ENCODE assay signal across 7 cellular contexts in genomic region chr9:99445377-99445891, GRCh38.
DNase-seq lines count a peak whose midpoint lies in the region; ATAC-seq and TF ChIP-seq lines count a peak whose summit lies in the region.

No MANE protein-coding gene starts in this region.

- H3K4me1 ChIP-seq in body of pancreas = no peaks in the 10 kb centered on the region
- H3K4me1 ChIP-seq in right cardiac atrium (ENCODE audit: control insufficient read depth, insufficient read depth, low read length) = peaks cover 7% of the 10 kb centered on the region
- H3K4me1 ChIP-seq in tibial artery = peaks cover 0 to 21% (median 8%) of the 10 kb centered on the region in 4 donors

- no peaks in the 10 kb centered on the region for H3K36me3 ChIP-seq in body of pancreas (replicated peaks in 1 of 2; ENCODE audit: insufficient read depth in 1 of 2, low read depth in 2 of 2)
- H3K36me3 ChIP-seq in tibial artery = no peaks in the 10 kb centered on the region

- no peak overlapping the region for H3K27ac ChIP-seq in body of pancreas
- H3K27ac ChIP-seq in right cardiac atrium (ENCODE audit: low read length) = peak overlapping the region; percentile 70
- peak overlapping the region; percentile 29 to 53 for H3K27ac ChIP-seq in tibial artery

- DNase-seq in HK-2 (ENCODE audit: unreplicated experiment) (peak; percentile 34), body of pancreas (peak in 1 of 4 donors; percentile 9), right cardiac atrium (peak; percentile 77 to 85 (median 82)), tibial artery (peak; percentile 82 to 83), RPMI8226 (no peak), NCI-H2107 (lab: John Stamatoyannopoulos, UW) (no peak)
- no peak for DNase-seq in stimulated activated CD8-positive, alpha-beta memory T cell treated with anti-CD3 and anti-CD28 coated beads, Interleukin-4, amount 100 ng/mL, for 48 hours

- TF ChIP-seq POLR2A in body of pancreas (IDR thresholded peaks at IDR 0.05) = no peak

- H3K4me3 ChIP-seq in body of pancreas = no peak overlapping the region
- H3K4me3 ChIP-seq in right cardiac atrium (ENCODE audit: low read length) = no peak overlapping the region
- H3K4me3 ChIP-seq in tibial artery = no peak overlapping the region

- intact Hi-C loops in body of pancreas (cut with DNase I) = no loop called here
- intact Hi-C loops in right cardiac atrium (cut with DNase I) = no loop called here
- intact Hi-C loops in tibial artery (cut with DNase I; ENCODE audit: low total_unique reads) = no loop called here

- TF ChIP-seq CTCF in body of pancreas (IDR thresholded peaks at IDR 0.05) (no peak), tibial artery (IDR thresholded peaks at IDR 0.05) (no peak)

- 62 to 67% methylated on average over 4 of the region's 4 CpGs for WGBS in body of pancreas, 2 donors
- WGBS in right cardiac atrium = 37% methylated on average over 4 of the region's 4 CpGs

- ATAC-seq in body of pancreas (peak; percentile 27), right cardiac atrium (peak; percentile 96 to 98)

- no peaks in the 10 kb centered on the region for H3K27me3 ChIP-seq in body of pancreas
- no peaks in the 10 kb centered on the region for H3K27me3 ChIP-seq in right cardiac atrium (ENCODE audit: control insufficient read depth, insufficient read depth)
- H3K27me3 ChIP-seq in tibial artery = no peaks in the 10 kb centered on the region

- H3K9me3 ChIP-seq in body of pancreas (no peaks in the 10 kb centered on the region), right cardiac atrium (ENCODE audit: control insufficient read depth, low read length) (no peaks in the 10 kb centered on the region), tibial artery (no peaks in the 10 kb centered on the region)

Comparison
In these comparisons a context has a peak if more than half of its experiments do, and no peak if none do; other contexts are left out.
1. DNase-seq: peak in HK-2 (single experiment), right cardiac atrium (3 of 3) and tibial artery (2 of 2); none in stimulated activated CD8-positive, alpha-beta memory T cell treated with anti-CD3 and anti-CD28 coated beads, Interleukin-4, amount 100 ng/mL, for 48 hours (single experiment), RPMI8226 (single experiment) and NCI-H2107 (single experiment).
2. H3K27ac ChIP-seq: peak in right cardiac atrium (single experiment) and tibial artery (2 of 2); none in body of pancreas (0 of 4).